Comparison of ENCODE assay signal across 8 cellular contexts in genomic region chr16:3152273-3153076, GRCh38. TPM values are rescaled to one million over a fixed set of nuclear protein-coding genes. Genes with fewer than 3 reads are reported as not detected.
DNase-seq lines count a peak whose midpoint lies in the region; ATAC-seq, FAIRE-seq and TF ChIP-seq lines count a peak whose summit lies in the region.

No MANE protein-coding gene starts in this region.

- peaks cover 22% of the 10 kb centered on the region for H3K27me3 Mint-ChIP-seq in CD4-positive, alpha-beta T cell
- peaks cover 22% of the 10 kb centered on the region for H3K27me3 Mint-ChIP-seq in activated CD8-positive, alpha-beta T cell treated with anti-CD3 and anti-CD28 coated beads, Interleukin-2, amount 10 ng/mL, durations not matched to agents 7 days and 5 days (ENCODE audit: low read depth)
- H3K27me3 Mint-ChIP-seq in memory B cell = peaks cover 1% of the 10 kb centered on the region

- DNase-seq in CD4-positive, alpha-beta T cell = peak; percentile 56 to 73 (median 66)
- DNase-seq in HS-27A (ENCODE audit: low read depth) (peak; percentile 73), NCI-H82 (lab: John Stamatoyannopoulos, UW) (peak; percentile 97), H1 (ENCODE audit: low read depth in 1 of 2, low spot score in 2 of 2) (peak; percentile 88 to 100), memory B cell (ENCODE audit: low spot score in 2 of 2) (peak in 1 of 2 donors; percentile 66)
- DNase-seq in activated CD8-positive, alpha-beta T cell treated with anti-CD3 and anti-CD28 coated beads, Interleukin-2, amount 10 ng/mL, durations not matched to agents 7 days and 5 days = peak; percentile 90
- DNase-seq in stimulated activated CD8-positive, alpha-beta memory T cell treated with anti-CD3 and anti-CD28 coated beads, Interleukin-12 subunit alpha, Interleukin-12 subunit beta, amount 100 ng/mL, for 1 hour (ENCODE audit: low read depth) = peak; percentile 49

- no peaks in the 10 kb centered on the region for H3K36me3 ChIP-seq in H1 (ENCODE audit: control insufficient read depth in 2 of 4, insufficient read depth in 4 of 4, low read length in 3 of 4)

- intact Hi-C loops in CD4-positive, alpha-beta T cell (cut with DNase I, micrococcal nuclease) = loop anchor here (5.0 to 10.0 kb wide), 4 partner anchors 35 to 350 kb away; partner anchors contain the start of genes CLUAP1 (in 1 of the 2), NAA60 (in 1 of the 2), OR1F1 (in 1 of the 2) and ZNF597 (in 1 of the 2)

- H3K4me1 ChIP-seq in H1 (replicated peaks in 1 of 4; ENCODE audit: control insufficient read depth in 3 of 4, insufficient read depth in 4 of 4, low read length in 3 of 4) = peaks cover 0 to 6% (median 3%) of the 10 kb centered on the region in 4 experiments; a peak in 5 of 7 replicates

- 0 out of 2 replicates have a peak overlapping the region, but pooled peaks have one; percentile 15 for H4K8ac ChIP-seq in H1 (ENCODE audit: extremely low read depth, insufficient read depth, low read length)

- no peaks in the 10 kb centered on the region for H3K79me2 ChIP-seq in H1 (ENCODE audit: control insufficient read depth in 1 of 2, insufficient read depth in 2 of 2, low read length in 2 of 2)

- peaks cover 0 to 3% of the 10 kb centered on the region in 2 experiments for H4K20me1 ChIP-seq in H1 (replicated peaks in 1 of 2; ENCODE audit: control insufficient read depth in 1 of 2, insufficient read depth in 2 of 2, low read length in 2 of 2)

- peak overlapping the region; percentile 7 for H3K27ac ChIP-seq in CD4-positive, alpha-beta T cell (ENCODE audit: low read depth, low read length)
- no peak overlapping the region for H3K27ac ChIP-seq in H1 (ENCODE audit: low read depth, low read length)

- no peak overlapping the region for H3K56ac ChIP-seq in H1 (replicated peaks; ENCODE audit: insufficient read length, low read depth, low read length)

- 0 out of 2 replicates have a peak overlapping the region, but pooled peaks have one; percentile 7 for H2BK12ac ChIP-seq in H1 (ENCODE audit: low read depth, low read length)

- H3K9me3 Mint-ChIP-seq in CD4-positive, alpha-beta T cell = peaks cover 2% of the 10 kb centered on the region
- H3K9me3 Mint-ChIP-seq in activated CD8-positive, alpha-beta T cell treated with anti-CD3 and anti-CD28 coated beads, Interleukin-2, amount 10 ng/mL, durations not matched to agents 7 days and 5 days (ENCODE audit: insufficient read depth) = peaks cover 4% of the 10 kb centered on the region
- H3K9me3 Mint-ChIP-seq in memory B cell = peaks cover 2% of the 10 kb centered on the region

- peak; percentile 72 to 75 for TF ChIP-seq RAD21 in H1 (IDR thresholded peaks at IDR 0.05 in 1 of 2, conservative IDR thresholded peaks at IDR 0.05 in 1 of 2; ENCODE audit: low read depth in 2 of 2, low read length in 2 of 2)

- no peaks in the 10 kb centered on the region for H3K79me1 ChIP-seq in H1 (ENCODE audit: low read depth, low read length)

- no peak overlapping the region for H2BK5ac ChIP-seq in H1 (ENCODE audit: low read depth, low read length)

- H3K4me3 Mint-ChIP-seq in CD4-positive, alpha-beta T cell = peak overlapping the region; percentile 91
- peak overlapping the region; percentile 79 for H3K4me3 Mint-ChIP-seq in activated CD8-positive, alpha-beta T cell treated with anti-CD3 and anti-CD28 coated beads, Interleukin-2, amount 10 ng/mL, durations not matched to agents 7 days and 5 days
- H3K4me3 Mint-ChIP-seq in memory B cell = peak overlapping the region; percentile 65

- H2BK20ac ChIP-seq in H1 (ENCODE audit: low read length) = no peak overlapping the region

- no peak for TF ChIP-seq EP300 in H1 (IDR thresholded peaks at IDR 0.05; ENCODE audit: borderline replicate concordance in 1 of 2, low read depth in 2 of 2, low read length in 2 of 2)

- H2BK120ac ChIP-seq in H1 (replicated peaks; ENCODE audit: low read depth, low read length) = no peak overlapping the region

- 4% methylated on average over 46 of the region's 46 CpGs; no CpG with 5 or more reads in 1 of the 2 experiments for WGBS in H1 (ENCODE audit: extremely low coverage in 1 of 2, insufficient coverage in 1 of 2, insufficient read length in 1 of 2, insufficient replicate concordance in 2 of 2, low coverage in 1 of 2, low lambda C conversion rate in 2 of 2, missing lambda C conversion rate in 1 of 2), 2 experiments

- no peak overlapping the region for H3K18ac ChIP-seq in H1 (ENCODE audit: extremely low read depth, low read length)

- no peak overlapping the region for H3K4ac ChIP-seq in H1 (replicated peaks; ENCODE audit: insufficient read length, low read depth, low read length)

- peak; percentile 33 for ATAC-seq in CD4-positive, alpha-beta T cell (ENCODE audit: poor library complexity)
- peak; percentile 9 for ATAC-seq in activated CD8-positive, alpha-beta T cell treated with anti-CD3 and anti-CD28 coated beads, Interleukin-2, amount 10 ng/mL, durations not matched to agents 7 days and 5 days
- ATAC-seq in memory B cell (ENCODE audit: low read depth) (no peak), HG02885 (IDR thresholded peaks at IDR 0.05; ENCODE audit: poor library complexity, unreplicated experiment) (no peak)

- peaks cover 13% of the 10 kb centered on the region for H3K23me2 ChIP-seq in H1 (ENCODE audit: low read depth, low read length)

- CTCF ChIA-PET in CD4-positive, alpha-beta T cell (lab: Charles Lee) = interaction anchor here (0.6 kb wide), 1 partner anchor 44 kb away, joined by 3 read pairs; no protein-coding TSS in a partner anchor
- CTCF ChIA-PET in activated CD8-positive, alpha-beta T cell treated with anti-CD3 and anti-CD28 coated beads, Interleukin-2, amount 10 ng/mL, durations not matched to agents 7 days and 5 days (lab: Charles Lee) = interaction anchor here (1.1 to 6.1 kb wide), 3 partner anchors 10 to 94 kb away, joined by 3 to 86 read pairs (median 4); no protein-coding TSS in a partner anchor
- CTCF ChIA-PET in H1 (lab: Charles Lee; ENCODE audit: partially characterized antibody) = interaction anchor here (0.8 to 10.9 kb wide), 9 partner anchors 12 to 113 kb away, joined by 3 to 174 read pairs (median 4); partner anchors contain the start of gene ZNF213

- no peak overlapping the region for H2AK5ac ChIP-seq in H1 (ENCODE audit: low read depth, low read length)

- no peak overlapping the region for H3K14ac ChIP-seq in H1 (ENCODE audit: insufficient read length)

- H3K27me3 ChIP-seq in CD4-positive, alpha-beta T cell (ENCODE audit: control insufficient read depth, insufficient read depth, low read length) = no peaks in the 10 kb centered on the region
- peaks cover 0 to 18% (median 12%) of the 10 kb centered on the region in 4 experiments; a peak in 5 of 7 replicates for H3K27me3 ChIP-seq in H1 (replicated peaks in 1 of 4; ENCODE audit: control insufficient read depth in 3 of 4, extremely low read depth in 1 of 4, insufficient read depth in 3 of 4, low read length in 3 of 4)

- H3K9me3 ChIP-seq in CD4-positive, alpha-beta T cell (ENCODE audit: control insufficient read depth, low read length) = peaks cover 19% of the 10 kb centered on the region
- H3K9me3 ChIP-seq in H1 (ENCODE audit: insufficient read depth in 2 of 2, low read depth in 1 of 2, low read length in 1 of 2) = no peaks in the 10 kb centered on the region

- peak overlapping the region; percentile 98 for H3K27ac Mint-ChIP-seq in CD4-positive, alpha-beta T cell
- peak overlapping the region; percentile 90 for H3K27ac Mint-ChIP-seq in activated CD8-positive, alpha-beta T cell treated with anti-CD3 and anti-CD28 coated beads, Interleukin-2, amount 10 ng/mL, durations not matched to agents 7 days and 5 days
- peak overlapping the region; percentile 95 for H3K27ac Mint-ChIP-seq in memory B cell

- peak; percentile 39 for FAIRE-seq in H1 (lab: Jason Lieb, UNC)

- H2BK15ac ChIP-seq in H1 (ENCODE audit: low read length) = no peak overlapping the region

- H3K4me1 Mint-ChIP-seq in CD4-positive, alpha-beta T cell (ENCODE audit: low read depth) = peaks cover 36% of the 10 kb centered on the region
- H3K4me1 Mint-ChIP-seq in activated CD8-positive, alpha-beta T cell treated with anti-CD3 and anti-CD28 coated beads, Interleukin-2, amount 10 ng/mL, durations not matched to agents 7 days and 5 days (ENCODE audit: low read depth) = peaks cover 44% of the 10 kb centered on the region
- peaks cover 19% of the 10 kb centered on the region for H3K4me1 Mint-ChIP-seq in memory B cell

- peak overlapping the region; percentile 27 for H4K5ac ChIP-seq in H1 (ENCODE audit: insufficient read length, low read depth, low read length)

- H3K4me3 ChIP-seq in H1 (ENCODE audit: extremely low read depth in 1 of 4, insufficient read depth in 2 of 4, low read depth in 3 of 4, low read length in 4 of 4) = peak overlapping the region; percentile 57 to 72 (median 70)

- H3K36me3 Mint-ChIP-seq in CD4-positive, alpha-beta T cell (ENCODE audit: low read depth) = peaks cover 37% of the 10 kb centered on the region
- H3K36me3 Mint-ChIP-seq in activated CD8-positive, alpha-beta T cell treated with anti-CD3 and anti-CD28 coated beads, Interleukin-2, amount 10 ng/mL, durations not matched to agents 7 days and 5 days (ENCODE audit: low read depth) = peaks cover 6% of the 10 kb centered on the region
- peaks cover 3% of the 10 kb centered on the region for H3K36me3 Mint-ChIP-seq in memory B cell

- H3K23ac ChIP-seq in H1 (ENCODE audit: insufficient read length) = no peak overlapping the region

- peak overlapping the region; percentile 70 to 73 for H3K4me2 ChIP-seq in H1 (ENCODE audit: insufficient read depth in 1 of 2, low read depth in 2 of 2, low read length in 2 of 2)

- TF ChIP-seq CTCF in CD4-positive, alpha-beta T cell (IDR thresholded peaks at IDR 0.05) = no peak
- TF ChIP-seq CTCF in H1 (IDR thresholded peaks at IDR 0.05; ENCODE audit: control extremely low read depth in 1 of 3, insufficient read depth in 1 of 3, low read depth in 1 of 3, low read length in 3 of 3) = peak; percentile 57 to 66 (median 64)

- TF ChIP-seq POLR2A in H1 (IDR thresholded peaks at IDR 0.05; ENCODE audit: control extremely low read depth in 1 of 2, low read depth in 2 of 2, low read length in 2 of 2) = no peak

- no peak overlapping the region for H4K91ac ChIP-seq in H1 (replicated peaks; ENCODE audit: insufficient read length, low read length)

- no peak overlapping the region; the same call in 1 of the 2 replicates for H2AFZ ChIP-seq in H1 (ENCODE audit: low read length)

- POLR2A ChIA-PET in CD4-positive, alpha-beta T cell (lab: Charles Lee) = interaction anchor here (0.7 to 5.9 kb wide), 4 partner anchors 18 to 1624 kb away, joined by 3 to 77 read pairs (median 4); partner anchors contain the start of gene ZNF213
- POLR2A ChIA-PET in activated CD8-positive, alpha-beta T cell treated with anti-CD3 and anti-CD28 coated beads, Interleukin-2, amount 10 ng/mL, durations not matched to agents 7 days and 5 days (lab: Charles Lee) = interaction anchor here (0.6 kb wide), 2 partner anchors 17 to 56 kb away, joined by 3 read pairs; no protein-coding TSS in a partner anchor
- POLR2A ChIA-PET in H1 (lab: Charles Lee; ENCODE audit: partially characterized antibody) = interaction anchor here (0.9 to 8.6 kb wide), 6 partner anchors 17 to 82 kb away, joined by 3 to 69 read pairs (median 3); partner anchors contain the start of genes ZNF200, ZNF213 and ZSCAN10

- peak overlapping the region in 1 of 4 experiments; percentile 17; a peak in 1 of 7 replicates for H3K9ac ChIP-seq in H1 (replicated peaks in 1 of 4; ENCODE audit: extremely low read depth in 1 of 4, low read depth in 3 of 4, low read length in 3 of 4)

RNA-seq across cellular contexts. Expression of gene ZNF213, which starts 17.6 kb away (rescaled TPM):
- total RNA-seq in CD4-positive, alpha-beta T cell = 1 to 10 TPM; 1.6 to 2.2 TPM
- total RNA-seq in activated CD8-positive, alpha-beta T cell treated with anti-CD3 and anti-CD28 coated beads, Interleukin-2, amount 10 ng/mL, durations not matched to agents 7 days and 5 days = 10 to 100 TPM; 10.8 to 12.1 TPM
- 6.9 and 7.3 TPM in 2 replicates for total RNA-seq in H1 (2021; fragmentation: NEBNext Ultra II Directional; extraction: Animal tissue kit (Norgen Biotek cat#: 25700))
- polyA plus RNA-seq in H1 (2011; rRNA removed) = 1.6 and 3.8 TPM in 2 replicates
- 1.6 TPM for polyA plus RNA-seq in H1 (2011; cell fraction: cytosol; rRNA removed)
- polyA plus RNA-seq in H1 (2011; cell fraction: nucleus; rRNA removed) = 3.9 TPM
- 6.0 to 8.4 TPM (median 8.4 TPM) in 4 replicates for polyA plus RNA-seq in H1 (2012, experiment 1 of 2)
- 7.1 TPM for polyA plus RNA-seq in H1 (2012, experiment 2 of 2)
- polyA plus RNA-seq in H1 (2013, experiment 1 of 2) = 6.2 TPM
- 6.1 TPM for polyA plus RNA-seq in H1 (2013, experiment 2 of 2)
- 1.2 and 1.4 TPM in 2 replicates for polyA minus RNA-seq in H1 (2011; rRNA and poly(A)+ RNA removed)
- 4.2 TPM for polyA minus RNA-seq in H1 (2011; cell fraction: cytosol; rRNA and poly(A)+ RNA removed)
- polyA minus RNA-seq in H1 (2011; cell fraction: nucleus; rRNA and poly(A)+ RNA removed) = 3.9 TPM

RNA-seq across cellular contexts. Expression of gene OR1F1, which starts 35.5 kb away (rescaled TPM):
- total RNA-seq in CD4-positive, alpha-beta T cell = not detected
- total RNA-seq in activated CD8-positive, alpha-beta T cell treated with anti-CD3 and anti-CD28 coated beads, Interleukin-2, amount 10 ng/mL, durations not matched to agents 7 days and 5 days = not detected
- 0.48 and 0.52 TPM in 2 replicates for total RNA-seq in H1 (2021; fragmentation: NEBNext Ultra II Directional; extraction: Animal tissue kit (Norgen Biotek cat#: 25700))
- polyA plus RNA-seq in H1 (2011; rRNA removed) = 0.93 and 1.2 TPM in 2 replicates
- 0.40 TPM for polyA plus RNA-seq in H1 (2011; cell fraction: cytosol; rRNA removed)
- polyA plus RNA-seq in H1 (2011; cell fraction: nucleus; rRNA removed) = 0.87 TPM
- polyA plus RNA-seq in H1 (2012, experiment 1 of 2) = 0.40 to 0.48 TPM (median 0.42 TPM) in 3 of 4 replicates, not detected in the other
- polyA plus RNA-seq in H1 (2012, experiment 2 of 2) = not detected
- 0.41 TPM for polyA plus RNA-seq in H1 (2013, experiment 1 of 2)
- polyA plus RNA-seq in H1 (2013, experiment 2 of 2) = 0.35 TPM
- 0.82 and 2.6 TPM in 2 replicates for polyA minus RNA-seq in H1 (2011; rRNA and poly(A)+ RNA removed)
- polyA minus RNA-seq in H1 (2011; cell fraction: cytosol; rRNA and poly(A)+ RNA removed) = not detected
- polyA minus RNA-seq in H1 (2011; cell fraction: nucleus; rRNA and poly(A)+ RNA removed) = not detected

RNA-seq across cellular contexts. Expression of gene ZNF205, which starts 40.1 kb away (rescaled TPM):
- total RNA-seq in CD4-positive, alpha-beta T cell = not detected
- not detected for total RNA-seq in activated CD8-positive, alpha-beta T cell treated with anti-CD3 and anti-CD28 coated beads, Interleukin-2, amount 10 ng/mL, durations not matched to agents 7 days and 5 days
- total RNA-seq in H1 (2021; fragmentation: NEBNext Ultra II Directional; extraction: Animal tissue kit (Norgen Biotek cat#: 25700)) = 17.0 and 19.1 TPM in 2 replicates
- 19.9 and 28.5 TPM in 2 replicates for polyA plus RNA-seq in H1 (2011; rRNA removed)
- polyA plus RNA-seq in H1 (2011; cell fraction: cytosol; rRNA removed) = 26.2 TPM
- 23.3 TPM for polyA plus RNA-seq in H1 (2011; cell fraction: nucleus; rRNA removed)
- 10.8 to 18.0 TPM (median 16.3 TPM) in 4 replicates for polyA plus RNA-seq in H1 (2012, experiment 1 of 2)
- polyA plus RNA-seq in H1 (2012, experiment 2 of 2) = 13.8 TPM
- 9.9 TPM for polyA plus RNA-seq in H1 (2013, experiment 1 of 2)
- polyA plus RNA-seq in H1 (2013, experiment 2 of 2) = 10.4 TPM
- 4.6 and 7.3 TPM in 2 replicates for polyA minus RNA-seq in H1 (2011; rRNA and poly(A)+ RNA removed)
- 15.5 TPM for polyA minus RNA-seq in H1 (2011; cell fraction: cytosol; rRNA and poly(A)+ RNA removed)
- polyA minus RNA-seq in H1 (2011; cell fraction: nucleus; rRNA and poly(A)+ RNA removed) = 9.2 TPM

RNA-seq across cellular contexts. Expression of gene ZSCAN10, which starts 53.4 kb away (rescaled TPM):
- total RNA-seq in CD4-positive, alpha-beta T cell = under 1 TPM; 0.36 to 0.56 TPM
- under 1 TPM; 0.23 to 0.26 TPM for total RNA-seq in activated CD8-positive, alpha-beta T cell treated with anti-CD3 and anti-CD28 coated beads, Interleukin-2, amount 10 ng/mL, durations not matched to agents 7 days and 5 days
- 195 and 209 TPM in 2 replicates for total RNA-seq in H1 (2021; fragmentation: NEBNext Ultra II Directional; extraction: Animal tissue kit (Norgen Biotek cat#: 25700))
- 314 and 488 TPM in 2 replicates for polyA plus RNA-seq in H1 (2011; rRNA removed)
- polyA plus RNA-seq in H1 (2011; cell fraction: cytosol; rRNA removed) = 301 TPM
- polyA plus RNA-seq in H1 (2011; cell fraction: nucleus; rRNA removed) = 563 TPM
- 98.9 to 176 TPM (median 156 TPM) in 4 replicates for polyA plus RNA-seq in H1 (2012, experiment 1 of 2)
- polyA plus RNA-seq in H1 (2012, experiment 2 of 2) = 133 TPM
- 170 TPM for polyA plus RNA-seq in H1 (2013, experiment 1 of 2)
- 151 TPM for polyA plus RNA-seq in H1 (2013, experiment 2 of 2)
- polyA minus RNA-seq in H1 (2011; rRNA and poly(A)+ RNA removed) = 24.5 and 37.6 TPM in 2 replicates
- 133 TPM for polyA minus RNA-seq in H1 (2011; cell fraction: cytosol; rRNA and poly(A)+ RNA removed)
- 97.3 TPM for polyA minus RNA-seq in H1 (2011; cell fraction: nucleus; rRNA and poly(A)+ RNA removed)

Comparison
In these comparisons a context has a peak if more than half of its experiments do, and no peak if none do; other contexts are left out.
1. ATAC-seq: peak in CD4-positive, alpha-beta T cell (single experiment) and activated CD8-positive, alpha-beta T cell treated with anti-CD3 and anti-CD28 coated beads, Interleukin-2, amount 10 ng/mL, durations not matched to agents 7 days and 5 days (single experiment); none in memory B cell (single experiment) and HG02885 (single experiment).
2. RNA of gene ZNF205, which starts 40.1 kb away (total RNA-seq): 17.0 to 19.1 TPM in H1; not detected in CD4-positive, alpha-beta T cell and not detected in activated CD8-positive, alpha-beta T cell treated with anti-CD3 and anti-CD28 coated beads, Interleukin-2, amount 10 ng/mL, durations not matched to agents 7 days and 5 days; every median in the first group is over 10 times any median in the second.
3. Peak in every context shown above with its lines, with median percentiles within 50 percentile points of each other: H3K27ac Mint-ChIP-seq and H3K4me3 Mint-ChIP-seq.